ENCODE assay signal across 19 cellular contexts in the genomic region with DNA sequence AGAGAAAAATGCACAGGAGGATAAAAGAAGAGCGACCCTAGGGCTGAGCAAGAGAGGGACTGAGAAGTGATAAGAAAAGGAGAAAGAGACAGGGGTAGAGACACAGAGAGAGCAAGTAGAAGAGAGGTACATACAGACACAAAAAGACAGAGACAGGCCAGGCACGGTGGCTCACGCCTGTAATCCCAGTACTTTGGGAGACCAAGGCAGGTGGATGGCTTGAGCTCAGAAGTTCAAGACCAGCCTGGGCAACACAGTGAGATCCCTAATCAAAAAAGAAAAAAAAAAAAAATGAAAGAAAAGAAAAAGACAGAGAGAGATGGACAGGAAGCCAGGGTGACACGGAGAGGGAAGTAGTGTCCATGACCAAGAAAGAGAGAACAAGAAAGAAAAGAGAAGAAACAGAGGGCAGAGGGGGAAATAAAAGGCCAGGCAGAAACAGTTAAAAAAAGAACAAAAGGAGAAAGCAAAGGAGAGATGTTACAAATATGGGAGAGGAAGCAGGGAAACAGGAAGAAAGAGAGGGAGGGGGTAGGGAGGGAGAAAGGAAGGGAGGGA.
A peak's percentile ranks its signal among the peaks of the same experiment; 100 is the strongest.
DNase-seq lines count a peak whose midpoint lies in the region; ATAC-seq and TF ChIP-seq lines count a peak whose summit lies in the region.
"Had no signal": no experiment of that assay in that cellular context is flagged by ENCODE, and none has a peak within 500 bp of the region (broad histone marks: within the 10 kb centered on the region; RNA-seq: fewer than 3 reads in every experiment).

No MANE protein-coding gene starts in this region.

- peak overlapping the region; percentile 37 to 71 for H3K27ac ChIP-seq in right atrium auricular region
- H3K27ac ChIP-seq: BLaER1 treated with 17β-estradiol and CSF1 and Interleukin-3, amounts not matched to agents 10 nM and 100 nM; PC-9 had no signal

- H3K9me3 ChIP-seq in right atrium auricular region: no peaks in the 10 kb centered on the region
- H3K9me3 ChIP-seq: BLaER1 treated with 17β-estradiol and CSF1 and Interleukin-3, amounts not matched to agents 10 nM and 100 nM had no signal

- H3K4me3 Mint-ChIP-seq in glutamatergic neuron (ENCODE audit: unreplicated experiment) (no peak overlapping the region), neural crest cell (no peak overlapping the region)
- H3K4me3 Mint-ChIP-seq: HFFc6 had no signal

- TF ChIP-seq CTCF in right atrium auricular region (IDR thresholded peaks at IDR 0.05) (no peak), glutamatergic neuron (IDR thresholded peaks at IDR 0.05; ENCODE audit: partially characterized antibody, unreplicated experiment) (no peak), neural crest cell (conservative IDR thresholded peaks at IDR 0.05) (no peak)

- peaks cover 10% of the 10 kb centered on the region for H3K27me3 Mint-ChIP-seq in glutamatergic neuron (ENCODE audit: unreplicated experiment)
- no peaks in the 10 kb centered on the region for H3K27me3 Mint-ChIP-seq in neural crest cell (ENCODE audit: low read depth)

- H3K27me3 ChIP-seq in right atrium auricular region: no peaks in the 10 kb centered on the region
- H3K27me3 ChIP-seq: BLaER1 treated with 17β-estradiol and CSF1 and Interleukin-3, amounts not matched to agents 10 nM and 100 nM had no signal

- no peak overlapping the region for H3K4me3 ChIP-seq in right atrium auricular region
- H3K4me3 ChIP-seq: BLaER1 treated with 17β-estradiol and CSF1 and Interleukin-3, amounts not matched to agents 10 nM and 100 nM; GM12878; PC-9 had no signal

- H3K4me1 ChIP-seq in right atrium auricular region: peaks cover 0 to 14% of the 10 kb centered on the region in 2 donors
- H3K4me1 ChIP-seq: BLaER1 treated with 17β-estradiol and CSF1 and Interleukin-3, amounts not matched to agents 10 nM and 100 nM had no signal

- H3K9me3 Mint-ChIP-seq in glutamatergic neuron (ENCODE audit: unreplicated experiment) (peaks cover 3% of the 10 kb centered on the region), neural crest cell (peaks cover 4% of the 10 kb centered on the region)
- H3K9me3 Mint-ChIP-seq: HFFc6 had no signal

- intact Hi-C loops in cardiac septum (cut with DNase I): no loop called here
- intact Hi-C loops in left colon (cut with DNase I, micrococcal nuclease): no loop called here

- H3K4me1 Mint-ChIP-seq in glutamatergic neuron (ENCODE audit: low read depth, unreplicated experiment): no peaks in the 10 kb centered on the region
- peaks cover 20% of the 10 kb centered on the region for H3K4me1 Mint-ChIP-seq in neural crest cell

- DNase-seq in right atrium auricular region (ENCODE audit: low spot score) (no peak), cardiac septum (ENCODE audit: low spot score) (no peak), glutamatergic neuron (no peak), neural crest cell (ENCODE audit: low read depth, low spot score) (no peak), left colon (no peak), CD1c-positive myeloid dendritic cell (ENCODE audit: extremely low spot score) (no peak)
- DNase-seq in activated T-cell treated with anti-CD3 and anti-CD28 coated beads, Interleukin-2, amount 50 U/mL, for 48 hours: no peak
- DNase-seq: GDM1, HFFc6, Karpas-422, MM.1S, NCI-H1105, NCI-H1694 treated with DMSO at 0.1 percent for 48 hours, NCI-H2107, NCI-H2227 treated with DMSO at 0.1 percent for 48 hours, NCI-H524, PC-9 had no signal

- H3K36me3 Mint-ChIP-seq in glutamatergic neuron (ENCODE audit: unreplicated experiment) (no peaks in the 10 kb centered on the region), neural crest cell (ENCODE audit: low read depth) (peaks cover 3% of the 10 kb centered on the region)

- H3K27ac Mint-ChIP-seq in glutamatergic neuron (ENCODE audit: unreplicated experiment) (peak overlapping the region; percentile 17), neural crest cell (ENCODE audit: unreplicated experiment) (peak overlapping the region; percentile 77)
- H3K27ac Mint-ChIP-seq: HFFc6 had no signal

- no peak for ATAC-seq in left colon
- ATAC-seq: GM12878 had no signal

- H3K36me3 ChIP-seq in right atrium auricular region: no peaks in the 10 kb centered on the region
- H3K36me3 ChIP-seq: BLaER1 treated with 17β-estradiol and CSF1 and Interleukin-3, amounts not matched to agents 10 nM and 100 nM had no signal
